1 cellular context compared by ENCODE assay signal in the genomic region with DNA sequence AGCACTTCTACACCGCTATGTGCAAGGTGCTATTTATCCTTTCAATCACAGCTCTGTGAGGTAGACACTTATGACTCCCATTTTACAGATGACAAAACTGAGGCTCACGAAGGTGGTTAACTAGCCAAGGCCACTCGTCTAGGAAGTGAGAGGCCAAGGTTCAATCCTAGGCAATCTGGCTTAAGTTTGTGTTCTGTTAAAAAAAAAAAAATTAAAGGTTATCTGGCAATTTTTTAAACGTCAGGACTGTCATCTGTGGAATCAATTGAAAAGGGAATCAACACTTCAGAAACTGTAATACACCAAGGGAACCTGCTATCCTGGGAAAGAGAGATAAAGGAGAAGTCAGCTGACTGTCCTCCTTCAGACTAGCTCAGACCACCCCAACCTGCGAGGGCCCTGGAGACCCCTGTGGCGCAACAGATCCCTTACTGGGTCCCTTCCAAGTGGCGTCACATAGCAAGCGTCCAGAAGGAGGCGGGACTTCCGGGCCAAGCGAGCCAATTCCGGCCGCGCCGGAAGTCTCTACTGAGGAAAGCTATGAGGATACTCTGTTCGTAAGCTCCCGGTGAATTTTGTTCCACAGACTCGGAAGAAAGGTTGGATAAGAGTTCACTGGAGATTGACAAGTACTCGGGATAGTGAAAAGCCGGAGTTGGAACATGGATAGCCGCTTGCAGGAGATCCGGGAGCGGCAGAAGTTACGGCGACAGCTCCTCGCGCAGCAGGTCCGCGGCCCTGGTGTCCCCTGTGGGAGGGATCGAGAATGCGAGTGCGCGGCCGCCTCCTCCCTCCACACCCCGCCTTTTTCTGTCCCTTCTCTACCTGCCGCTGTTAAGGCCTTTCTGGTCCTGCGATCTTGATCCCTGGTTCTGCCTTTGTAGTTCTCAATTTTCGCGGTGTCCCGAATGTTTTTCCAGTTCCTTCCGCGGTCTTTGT.
TF ChIP-seq lines count a peak whose summit lies in the region.

A gene (plus strand): TSS at position 520 of the 939 bp plus-strand sequence. CDS start 143 bp downstream, at position 663.

TF ChIP-seq in H1, 55 proteins besides CTCF, POLR2A, EP300 and RAD21:
- peak; percentile 6 to 92; a peak in 1 of 4 replicates for TF ChIP-seq SIN3A (conservative IDR thresholded peaks at IDR 0.05 in 1 of 2, IDR thresholded peaks at IDR 0.05 in 1 of 2; ENCODE audit: low read depth in 1 of 2, low read length in 2 of 2)
- TF ChIP-seq GABPA (IDR thresholded peaks at IDR 0.05; ENCODE audit: borderline replicate concordance, insufficient read depth, low read length), result peak; percentile 94
- TF ChIP-seq SP2 (IDR thresholded peaks at IDR 0.05; ENCODE audit: low read length), result peak; percentile 43
- TF ChIP-seq HDAC2 (IDR thresholded peaks at IDR 0.05; ENCODE audit: borderline replicate concordance in 1 of 2, low read depth in 2 of 2, low read length in 2 of 2), result peak in 1 of 2 experiments; percentile 50; a peak in 2 of 4 replicates
- peak; percentile 90 for TF ChIP-seq TAF1 (IDR thresholded peaks at IDR 0.05; ENCODE audit: low read depth, low read length)
- TF ChIP-seq TBP (IDR thresholded peaks at IDR 0.05; ENCODE audit: low read depth, low read length), result peak; percentile 66
- TF ChIP-seq SIX5 (IDR thresholded peaks at IDR 0.05; ENCODE audit: low read depth, low read length), result no peak
- peak; percentile 93 for TF ChIP-seq PHF8 (conservative IDR thresholded peaks at IDR 0.05; ENCODE audit: low read depth, low read length)
- peak; percentile 57; the same call in 1 of the 2 replicates for TF ChIP-seq SRF (IDR thresholded peaks at IDR 0.05; ENCODE audit: low read depth, low read length)
- TF ChIP-seq NANOG (IDR thresholded peaks at IDR 0.05; ENCODE audit: insufficient read depth, low read depth, low read length, poor library complexity, severe bottlenecking), result no peak
- no peak for TF ChIP-seq TCF12 (IDR thresholded peaks at IDR 0.05; ENCODE audit: low read depth, low read length)
- TF ChIP-seq, protein P1, sequence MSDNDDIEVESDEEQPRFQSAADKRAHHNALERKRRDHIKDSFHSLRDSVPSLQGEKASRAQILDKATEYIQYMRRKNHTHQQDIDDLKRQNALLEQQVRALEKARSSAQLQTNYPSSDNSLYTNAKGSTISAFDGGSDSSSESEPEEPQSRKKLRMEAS (IDR thresholded peaks at IDR 0.05), result peak; percentile 23; the same call in 1 of the 2 replicates
- no peak for TF ChIP-seq NRF1 (IDR thresholded peaks at IDR 0.05; ENCODE audit: low read depth, low read length)
- TF ChIP-seq KDM5A (IDR thresholded peaks at IDR 0.05; ENCODE audit: low read length), result peak; percentile 82
- peak; percentile 92 for TF ChIP-seq RBBP5 (IDR thresholded peaks at IDR 0.05; ENCODE audit: borderline replicate concordance, low read depth, low read length)
- TF ChIP-seq, protein P2, sequence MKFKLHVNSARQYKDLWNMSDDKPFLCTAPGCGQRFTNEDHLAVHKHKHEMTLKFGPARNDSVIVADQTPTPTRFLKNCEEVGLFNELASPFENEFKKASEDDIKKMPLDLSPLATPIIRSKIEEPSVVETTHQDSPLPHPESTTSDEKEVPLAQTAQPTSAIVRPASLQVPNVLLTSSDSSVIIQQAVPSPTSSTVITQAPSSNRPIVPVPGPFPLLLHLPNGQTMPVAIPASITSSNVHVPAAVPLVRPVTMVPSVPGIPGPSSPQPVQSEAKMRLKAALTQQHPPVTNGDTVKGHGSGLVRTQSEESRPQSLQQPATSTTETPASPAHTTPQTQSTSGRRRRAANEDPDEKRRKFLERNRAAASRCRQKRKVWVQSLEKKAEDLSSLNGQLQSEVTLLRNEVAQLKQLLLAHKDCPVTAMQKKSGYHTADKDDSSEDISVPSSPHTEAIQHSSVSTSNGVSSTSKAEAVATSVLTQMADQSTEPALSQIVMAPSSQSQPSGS (IDR thresholded peaks at IDR 0.05; ENCODE audit: low read length), result peak; percentile 52; the same call in 1 of the 2 replicates
- TF ChIP-seq ASH2L (IDR thresholded peaks at IDR 0.05; ENCODE audit: low read length), result peak; percentile 95
- TF ChIP-seq SIRT6 (IDR thresholded peaks at IDR 0.05; ENCODE audit: low read length), result no peak
- no peak for TF ChIP-seq FOSL1 (IDR thresholded peaks at IDR 0.05; ENCODE audit: insufficient read depth, low read depth, low read length)
- TF ChIP-seq POLR2AphosphoS5 (IDR thresholded peaks at IDR 0.05; ENCODE audit: low read depth, low read length), result no peak; the same call in 1 of the 2 replicates
- TF ChIP-seq KDM4A (IDR thresholded peaks at IDR 0.05; ENCODE audit: low read depth, low read length, severe bottlenecking), result peak; percentile 65
- TF ChIP-seq CEBPB (IDR thresholded peaks at IDR 0.05; ENCODE audit: low read depth, low read length), result peak; percentile 73; the same call in 1 of the 2 replicates
- 0 out of 2 replicates have a peak, but pooled peaks have one; percentile 41 for TF ChIP-seq SP1 (IDR thresholded peaks at IDR 0.05; ENCODE audit: low read depth, low read length)
- TF ChIP-seq, protein P3, sequence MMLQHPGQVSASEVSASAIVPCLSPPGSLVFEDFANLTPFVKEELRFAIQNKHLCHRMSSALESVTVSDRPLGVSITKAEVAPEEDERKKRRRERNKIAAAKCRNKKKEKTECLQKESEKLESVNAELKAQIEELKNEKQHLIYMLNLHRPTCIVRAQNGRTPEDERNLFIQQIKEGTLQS (IDR thresholded peaks at IDR 0.05; ENCODE audit: insufficient read depth, low read depth, low read length), result peak; percentile 58
- TF ChIP-seq CHD1 (IDR thresholded peaks at IDR 0.05; ENCODE audit: low read depth, low read length), result no peak
- TF ChIP-seq EZH2 (IDR thresholded peaks at IDR 0.05; ENCODE audit: low read depth, low read length, severe bottlenecking), result no peak
- TF ChIP-seq KDM1A (IDR thresholded peaks at IDR 0.05; ENCODE audit: borderline replicate concordance, low read length), result peak; percentile 94
- TF ChIP-seq SAP30 (IDR thresholded peaks at IDR 0.05; ENCODE audit: insufficient read depth, insufficient replicate concordance, low read length), result peak; percentile 34
- peak; percentile 96 for TF ChIP-seq CREB1 (IDR thresholded peaks at IDR 0.05)
